ENCODE assay signal across 29 cellular contexts in the genomic region with DNA sequence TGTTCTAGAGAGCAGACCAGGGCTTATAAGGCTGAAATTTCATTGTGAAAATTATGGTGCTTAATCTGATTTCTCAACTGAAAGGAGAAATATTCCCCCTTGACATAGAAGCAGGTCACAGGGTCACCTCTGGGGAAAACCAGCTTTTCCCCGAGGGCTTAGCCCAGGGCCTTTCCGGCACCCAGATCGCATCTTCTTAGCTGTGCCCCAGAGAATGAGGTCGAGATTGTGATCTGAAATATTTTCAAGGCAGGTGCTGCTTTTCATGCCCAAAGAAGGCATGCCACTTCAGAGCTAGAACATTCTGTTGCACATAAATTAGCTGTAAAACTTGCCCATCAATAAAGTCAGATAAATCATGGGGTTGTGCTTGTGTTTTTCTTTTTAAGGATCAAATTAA. TPM values are rescaled to one million over a fixed set of nuclear protein-coding genes. Genes with fewer than 3 reads are reported as not detected.
A peak's percentile ranks its signal among the peaks of the same experiment; 100 is the strongest.
DNase-seq lines count a peak whose midpoint lies in the region; ATAC-seq and TF ChIP-seq lines count a peak whose summit lies in the region.
"Had no signal": no experiment of that assay in that cellular context is flagged by ENCODE, and none has a peak within 500 bp of the region (broad histone marks: within the 10 kb centered on the region; RNA-seq: fewer than 3 reads in every experiment).

No MANE protein-coding gene starts in this region.

- no peak overlapping the region for H3K9ac ChIP-seq in GM23248

- CTCF ChIA-PET in OCI-LY7 (lab: Charles Lee; ENCODE audit: unreplicated experiment): no interaction called here

- H3K9me2 ChIP-seq in OCI-LY7 (ENCODE audit: insufficient read depth, low read length): no peaks in the 10 kb centered on the region
- H3K9me2 ChIP-seq in GM23248 (ENCODE audit: insufficient read depth): no peaks in the 10 kb centered on the region

- in situ Hi-C loops in GM23248 (cut with MboI): no loop called here
- in situ Hi-C loops in brain microvascular endothelial cell (cut with HindIII; ENCODE audit: low pct_ligation_motif_present, low sequenced_read_pairs): no loop called here

- peak overlapping the region; percentile 32 for H3K4me2 ChIP-seq in OCI-LY7 (ENCODE audit: low read length)
- no peak overlapping the region for H3K4me2 ChIP-seq in GM23248 (ENCODE audit: unreplicated experiment)

- H3K4me3 ChIP-seq in OCI-LY7 (ENCODE audit: low read depth, low read length, poor library complexity, severe bottlenecking) (no peak overlapping the region), GM23248 (no peak overlapping the region), brain microvascular endothelial cell (ENCODE audit: low read depth, low read length) (no peak overlapping the region)
- H3K4me3 ChIP-seq: K562, SK-N-MC, testis had no signal

- H3K4me1 ChIP-seq in OCI-LY7 (ENCODE audit: insufficient read depth, low read length, poor library complexity, severe bottlenecking) (peaks cover 45% of the 10 kb centered on the region), GM23248 (ENCODE audit: insufficient read depth) (no peaks in the 10 kb centered on the region)
- H3K4me1 ChIP-seq: testis had no signal

- H3K9me3 Mint-ChIP-seq in stimulated activated naive B cell treated with anti-CD40 and anti-IgM and Interleukin-4, amounts not matched to agents 10 μg/mL and 1 μg/mL and 100 μg/mL, for 72 hours: no peaks in the 10 kb centered on the region
- H3K9me3 Mint-ChIP-seq: activated T-cell treated with anti-CD3 and anti-CD28 coated beads, Interleukin-2, amount 50 U/mL, for 72 hours; effector memory CD8-positive, alpha-beta T cell; H9; stimulated activated naive CD8-positive, alpha-beta T cell treated with anti-CD3 and anti-CD28 coated beads, Interleukin-15, Interleukin-2, amounts not matched to agents 100 ng/mL and 50 ng/mL, for 24 hours had no signal

- H3K27ac ChIP-seq in OCI-LY7 (ENCODE audit: low read depth, low read length, poor library complexity, severe bottlenecking) (no peak overlapping the region), GM23248 (no peak overlapping the region), brain microvascular endothelial cell (no peak overlapping the region)
- H3K27ac ChIP-seq: C4-2B, SK-N-MC, testis had no signal

- peak overlapping the region; percentile 32 for H3K27ac Mint-ChIP-seq in stimulated activated naive B cell treated with anti-CD40 and anti-IgM and Interleukin-4, amounts not matched to agents 10 μg/mL and 1 μg/mL and 100 μg/mL, for 72 hours
- H3K27ac Mint-ChIP-seq: activated CD8-positive, alpha-beta memory T cell treated with anti-CD3 and anti-CD28 coated beads, Interleukin-2, amount 10 ng/mL, durations not matched to agents 7 days and 5 days; activated T-cell treated with anti-CD3 and anti-CD28 coated beads, Interleukin-2, amount 50 U/mL, for 72 hours; effector memory CD8-positive, alpha-beta T cell; H9; stimulated activated naive CD8-positive, alpha-beta T cell treated with anti-CD3 and anti-CD28 coated beads, Interleukin-15, Interleukin-2, amounts not matched to agents 100 ng/mL and 50 ng/mL, for 24 hours had no signal

- peaks cover 46 to 82% of the 10 kb centered on the region in 2 donors for H3K4me1 Mint-ChIP-seq in stimulated activated naive B cell treated with anti-CD40 and anti-IgM and Interleukin-4, amounts not matched to agents 10 μg/mL and 1 μg/mL and 100 μg/mL, for 72 hours

- H3K79me2 ChIP-seq in OCI-LY7 (ENCODE audit: insufficient read depth, low read depth, low read length) (no peaks in the 10 kb centered on the region), GM23248 (ENCODE audit: insufficient read depth) (no peaks in the 10 kb centered on the region)

- H3F3A ChIP-seq in GM23248 (ENCODE audit: insufficient read depth): 0 out of 2 replicates have a peak, but pooled peaks cover under 1% of the 10 kb centered on the region

- ATAC-seq in GM18861 (IDR thresholded peaks at IDR 0.05; ENCODE audit: unreplicated experiment) (peak; percentile 46), HG02642 (IDR thresholded peaks at IDR 0.05; ENCODE audit: poor library complexity, unreplicated experiment) (peak; percentile 46), HG03159 (IDR thresholded peaks at IDR 0.05; ENCODE audit: unreplicated experiment) (no peak)
- peak; percentile 60 to 72 for ATAC-seq in stimulated activated naive B cell treated with anti-CD40 and anti-IgM and Interleukin-4, amounts not matched to agents 10 μg/mL and 1 μg/mL and 100 μg/mL, for 72 hours (replicated peaks)
- ATAC-seq: activated CD8-positive, alpha-beta memory T cell treated with anti-CD3 and anti-CD28 coated beads, Interleukin-2, amount 10 ng/mL, durations not matched to agents 7 days and 5 days; activated T-cell treated with anti-CD3 and anti-CD28 coated beads, Interleukin-2, amount 50 U/mL, for 72 hours; effector memory CD8-positive, alpha-beta T cell; K562; left ventricle myocardium superior had no signal

- H3K9me3 ChIP-seq in OCI-LY7 (ENCODE audit: low read length) (no peaks in the 10 kb centered on the region), GM23248 (ENCODE audit: low read depth) (no peaks in the 10 kb centered on the region)
- H3K9me3 ChIP-seq: testis had no signal

- H3K27me3 Mint-ChIP-seq in stimulated activated naive B cell treated with anti-CD40 and anti-IgM and Interleukin-4, amounts not matched to agents 10 μg/mL and 1 μg/mL and 100 μg/mL, for 72 hours: no peaks in the 10 kb centered on the region
- H3K27me3 Mint-ChIP-seq: activated CD8-positive, alpha-beta memory T cell treated with anti-CD3 and anti-CD28 coated beads, Interleukin-2, amount 10 ng/mL, durations not matched to agents 7 days and 5 days; effector memory CD8-positive, alpha-beta T cell; stimulated activated naive CD8-positive, alpha-beta T cell treated with anti-CD3 and anti-CD28 coated beads, Interleukin-15, Interleukin-2, amounts not matched to agents 100 ng/mL and 50 ng/mL, for 24 hours had no signal

- peak overlapping the region; percentile 56; the same call in 1 of the 2 replicates for H2AFZ ChIP-seq in OCI-LY7 (ENCODE audit: low read length)
- no peak overlapping the region for H2AFZ ChIP-seq in GM23248

- POLR2A ChIA-PET in OCI-LY7 (lab: Charles Lee): interaction anchor here (0.5 to 0.6 kb wide), 2 partner anchors 32 to 161 kb away, joined by 3 read pairs; no protein-coding TSS in a partner anchor

- H4K20me1 ChIP-seq in OCI-LY7 (ENCODE audit: insufficient read depth, low read length) (no peaks in the 10 kb centered on the region), GM23248 (ENCODE audit: insufficient read depth) (no peaks in the 10 kb centered on the region)

- no peaks in the 10 kb centered on the region for H3K27me3 ChIP-seq in GM23248 (replicated peaks; ENCODE audit: insufficient read depth)
- H3K27me3 ChIP-seq in brain microvascular endothelial cell (replicated peaks): no peaks in the 10 kb centered on the region
- H3K27me3 ChIP-seq: testis had no signal

- BruUV-seq in OCI-LY7 (replicated peaks; lab: Mats Ljungman, UMichigan): no TSS peak

- peaks cover 0 to 2% of the 10 kb centered on the region in 2 donors for H3K36me3 Mint-ChIP-seq in stimulated activated naive B cell treated with anti-CD40 and anti-IgM and Interleukin-4, amounts not matched to agents 10 μg/mL and 1 μg/mL and 100 μg/mL, for 72 hours
- H3K36me3 Mint-ChIP-seq: activated CD8-positive, alpha-beta memory T cell treated with anti-CD3 and anti-CD28 coated beads, Interleukin-2, amount 10 ng/mL, durations not matched to agents 7 days and 5 days had no signal

- WGBS in GM23248 (ENCODE audit: low coverage in 1 of 2, low lambda C conversion rate in 2 of 2, missing lambda C conversion rate in 2 of 2), 2 experiments: 69 to 75% methylated on average over 4 of the region's 4 CpGs

- intact Hi-C loops in OCI-LY7 (cut with micrococcal nuclease; ENCODE audit: unreplicated experiment): no loop called here

- no peaks in the 10 kb centered on the region for H3K36me3 ChIP-seq in OCI-LY7 (ENCODE audit: insufficient read depth, low read length)
- no peaks in the 10 kb centered on the region for H3K36me3 ChIP-seq in GM23248 (ENCODE audit: low read depth)
- no peaks in the 10 kb centered on the region for H3K36me3 ChIP-seq in brain microvascular endothelial cell (replicated peaks)

- peak; percentile 22 for DNase-seq in OCI-LY7 (ENCODE audit: low spot score)
- DNase-seq in stimulated activated naive B cell treated with anti-CD40 and anti-IgM and Interleukin-4, amounts not matched to agents 10 μg/mL and 1 μg/mL and 100 μg/mL, for 72 hours: peak; percentile 57
- DNase-seq in GM23248: no peak
- DNase-seq in brain microvascular endothelial cell: no peak
- DNase-seq in COR-L47 (lab: John Stamatoyannopoulos, UW): no peak
- DNase-seq: activated CD8-positive, alpha-beta memory T cell treated with anti-CD3 and anti-CD28 coated beads, Interleukin-2, amount 10 ng/mL, durations not matched to agents 7 days and 5 days; activated naive CD4-positive, alpha-beta T cell; activated T-cell treated with anti-CD3 and anti-CD28 coated beads, Interleukin-2, amount 50 U/mL, for 72 hours; central memory CD4-positive, alpha-beta T cell; cortex of kidney; DND-41; effector memory CD8-positive, alpha-beta T cell; erythroblast; GF-D8; H9; kidney; left ventricle myocardium superior; NCI-H1092 treated with DMSO at 0.1 percent for 48 hours; NCI-H1694 treated with DMSO at 0.1 percent for 48 hours; small intestine; T-helper 1 cell; testis had no signal

- TF ChIP-seq CTCF in OCI-LY7 (conservative IDR thresholded peaks at IDR 0.05; ENCODE audit: low read length) (no peak), brain microvascular endothelial cell (IDR thresholded peaks at IDR 0.05; ENCODE audit: low read depth, low read length, missing control alignments) (no peak)

- peak overlapping the region in 1 of 2 donors; percentile 11 for H3K4me3 Mint-ChIP-seq in stimulated activated naive B cell treated with anti-CD40 and anti-IgM and Interleukin-4, amounts not matched to agents 10 μg/mL and 1 μg/mL and 100 μg/mL, for 72 hours
- H3K4me3 Mint-ChIP-seq: activated CD8-positive, alpha-beta memory T cell treated with anti-CD3 and anti-CD28 coated beads, Interleukin-2, amount 10 ng/mL, durations not matched to agents 7 days and 5 days; activated T-cell treated with anti-CD3 and anti-CD28 coated beads, Interleukin-2, amount 50 U/mL, for 72 hours; effector memory CD8-positive, alpha-beta T cell; H9; stimulated activated naive CD8-positive, alpha-beta T cell treated with anti-CD3 and anti-CD28 coated beads, Interleukin-15, Interleukin-2, amounts not matched to agents 100 ng/mL and 50 ng/mL, for 24 hours had no signal

RNA-seq across cellular contexts. Expression of gene ARHGAP17, which starts 25.4 kb away (rescaled TPM):
- total RNA-seq in OCI-LY7 (2014; rRNA removed; shearing (Covaris generic)): 31.4 and 37.1 TPM in 2 replicates
- 89.3 and 95.1 TPM in 2 replicates for total RNA-seq in OCI-LY7 (2022)
- total RNA-seq in GM23248 (2014; rRNA removed; shearing (Covaris generic)): 11.6 and 47.7 TPM in 2 replicates
- polyA plus RNA-seq in GM23248 (2016; fragmentation: Nextera tagmentation; extraction: Ambion mirVana): 45.8 and 53.3 TPM in 2 replicates

Comparison
In these comparisons a context has a peak if more than half of its experiments do, and no peak if none do; other contexts are left out.
1. DNase-seq: peak in OCI-LY7 (single experiment) and stimulated activated naive B cell treated with anti-CD40 and anti-IgM and Interleukin-4, amounts not matched to agents 10 μg/mL and 1 μg/mL and 100 μg/mL, for 72 hours (single experiment); none in GM23248 (single experiment), brain microvascular endothelial cell (single experiment) and COR-L47 (single experiment).